In the genomic region with DNA sequence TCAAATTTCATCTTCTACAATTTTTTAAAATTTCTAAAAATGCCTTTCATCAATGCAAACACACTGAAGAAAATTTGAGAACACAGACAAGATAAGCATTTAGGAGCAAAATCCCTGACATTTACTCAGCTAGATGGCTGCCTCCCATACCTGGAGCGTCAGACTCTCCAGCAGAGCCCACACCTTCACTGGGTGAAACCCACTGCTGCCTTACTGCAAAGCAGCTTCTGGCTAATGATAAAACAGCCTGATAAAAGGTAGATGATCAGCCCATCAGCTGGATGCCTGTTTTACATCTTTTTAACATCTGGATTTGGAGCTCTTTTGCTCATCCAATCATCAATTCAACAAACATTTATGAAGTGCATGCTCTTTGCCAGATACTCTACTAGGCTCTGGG, we compare ENCODE assay signal across 19 cellular contexts.
"Had no signal": no experiment of that assay in that cellular context is flagged by ENCODE, and none has a peak within 500 bp of the region (broad histone marks: within the 10 kb centered on the region; RNA-seq: fewer than 3 reads in every experiment).

No MANE protein-coding gene starts in this region.

- H3K4me3 ChIP-seq: gastrocnemius medialis, heart right ventricle, spleen, tibial artery, upper lobe of left lung, uterus had no signal

- DNase-seq: effector CD4-positive, alpha-beta T cell; gastrocnemius medialis; heart right ventricle; hypothalamus; kidney glomerular epithelial cell; mammary epithelial cell; natural killer cell; posterior cingulate gyrus; spleen; stimulated activated CD4-positive, alpha-beta T cell treated with anti-CD3 and anti-CD28 coated beads, Interleukin-15, amount 100 ng/mL, for 24 hours; stimulated activated CD4-positive, alpha-beta T cell treated with anti-CD3 and anti-CD28 coated beads, Interleukin-1b, Interleukin-23, amount 100 ng/mL, for 48 hours; stimulated activated CD4-positive, alpha-beta T cell treated with anti-CD3 and anti-CD28 coated beads, Interleukin-4, amount 100 ng/mL, for 24 hours; tibial artery; upper lobe of left lung; uterus had no signal

- H3K4me1 ChIP-seq: gastrocnemius medialis, heart right ventricle, spleen, tibial artery, uterus had no signal

- H3K4me3 Mint-ChIP-seq: mesothelial cell of epicardium; natural killer cell; neural crest cell; stimulated activated memory B cell treated with anti-CD40 and anti-IgM and Interleukin-4, amounts not matched to agents 10 μg/mL and 1 μg/mL and 100 μg/mL, for 72 hours; stimulated activated naive CD8-positive, alpha-beta T cell treated with anti-CD3 and anti-CD28 coated beads, Interleukin-15, Interleukin-2, amounts not matched to agents 100 ng/mL and 50 ng/mL, for 24 hours had no signal

- H3K9me3 Mint-ChIP-seq: mesothelial cell of epicardium; natural killer cell; neural crest cell; stimulated activated memory B cell treated with anti-CD40 and anti-IgM and Interleukin-4, amounts not matched to agents 10 μg/mL and 1 μg/mL and 100 μg/mL, for 72 hours; stimulated activated naive CD8-positive, alpha-beta T cell treated with anti-CD3 and anti-CD28 coated beads, Interleukin-15, Interleukin-2, amounts not matched to agents 100 ng/mL and 50 ng/mL, for 24 hours had no signal

- H3K27ac Mint-ChIP-seq: mesothelial cell of epicardium; natural killer cell; stimulated activated memory B cell treated with anti-CD40 and anti-IgM and Interleukin-4, amounts not matched to agents 10 μg/mL and 1 μg/mL and 100 μg/mL, for 72 hours; stimulated activated naive CD8-positive, alpha-beta T cell treated with anti-CD3 and anti-CD28 coated beads, Interleukin-15, Interleukin-2, amounts not matched to agents 100 ng/mL and 50 ng/mL, for 24 hours had no signal

- H3K9me3 ChIP-seq: gastrocnemius medialis, heart right ventricle, spleen, tibial artery, upper lobe of left lung, uterus had no signal

- H3K36me3 ChIP-seq: gastrocnemius medialis, heart right ventricle, spleen, tibial artery, upper lobe of left lung, uterus had no signal

- H3K27me3 ChIP-seq: gastrocnemius medialis, heart right ventricle, tibial artery, upper lobe of left lung, uterus had no signal

- H3K27ac ChIP-seq: gastrocnemius medialis, heart right ventricle, spleen, tibial artery, upper lobe of left lung, uterus had no signal

- H3K36me3 Mint-ChIP-seq: mesothelial cell of epicardium; natural killer cell; stimulated activated memory B cell treated with anti-CD40 and anti-IgM and Interleukin-4, amounts not matched to agents 10 μg/mL and 1 μg/mL and 100 μg/mL, for 72 hours had no signal

- H3K4me1 Mint-ChIP-seq: natural killer cell; stimulated activated memory B cell treated with anti-CD40 and anti-IgM and Interleukin-4, amounts not matched to agents 10 μg/mL and 1 μg/mL and 100 μg/mL, for 72 hours had no signal
